In the genomic region with DNA sequence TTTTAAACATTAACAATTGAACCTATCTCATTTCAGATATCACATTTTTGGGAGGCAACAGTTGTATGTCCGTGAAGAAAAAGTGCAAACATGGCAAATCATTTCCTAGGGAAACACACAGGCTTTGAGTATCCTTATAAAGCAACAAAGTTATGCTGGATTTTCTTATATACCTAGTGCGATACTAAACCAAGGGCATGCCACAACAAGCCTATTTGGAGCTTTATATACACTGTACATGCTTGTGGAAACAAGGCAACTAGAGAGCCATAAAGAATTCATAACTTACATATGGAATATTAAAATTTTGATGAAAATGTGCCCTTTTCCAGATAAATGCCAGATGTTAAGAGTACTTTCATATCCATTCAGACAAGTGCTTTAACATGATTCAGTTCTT, we compare ENCODE assay signal across 23 cellular contexts.
"Had no signal": no experiment of that assay in that cellular context is flagged by ENCODE, and none has a peak within 500 bp of the region (broad histone marks: within the 10 kb centered on the region; RNA-seq: fewer than 3 reads in every experiment).

No MANE protein-coding gene starts in this region.

- H3K36me3 ChIP-seq: heart right ventricle, pancreas, right atrium auricular region, transverse colon had no signal

- H3K4me1 ChIP-seq: pancreas, testis, transverse colon had no signal

- H3K27me3 ChIP-seq: heart right ventricle, pancreas, right atrium auricular region, testis, transverse colon had no signal

- FAIRE-seq: colon, pancreas had no signal

- H3K9me3 ChIP-seq: heart right ventricle, pancreas, right atrium auricular region, testis, transverse colon had no signal

- DNase-seq: activated B cell treated with CpG ODN at 0.5 μM for 24 hours; activated CD4-positive, alpha-beta T cell treated with anti-CD3 and anti-CD28 coated beads, Interleukin-2, amount 50 U/mL, for 1 hour; activated CD8-positive, alpha-beta T cell treated with anti-CD3 and anti-CD28 coated beads for 36 hours; activated gamma-delta T cell treated with Interleukin-2 at 50 U/mL for 16 hours; activated naive CD4-positive, alpha-beta T cell treated with anti-CD3 and anti-CD28 coated beads, Interleukin-2, amount 50 U/mL, for 16 hours; activated T-cell treated with anti-CD3 and anti-CD28 coated beads, Interleukin-2, amount 50 U/mL, for 4 hours; amygdala; dermis blood vessel endothelial cell; effector CD4-positive, alpha-beta T cell; erythroblast; foreskin fibroblast; heart right ventricle; left ventricle myocardium superior; midbrain; naive thymus-derived CD4-positive, alpha-beta T cell; pancreas; stimulated activated naive CD4-positive, alpha-beta T cell treated with Interleukin-2 at 50 U/mL for 16 hours; T-helper 2 cell; testis; transverse colon had no signal

- H3K27ac ChIP-seq: heart right ventricle, pancreas, right atrium auricular region, testis, transverse colon had no signal

- H3K36me3 Mint-ChIP-seq: naive thymus-derived CD4-positive, alpha-beta T cell had no signal

- H3K27ac Mint-ChIP-seq: activated B cell treated with CpG ODN at 0.5 μM for 24 hours; activated CD8-positive, alpha-beta T cell treated with anti-CD3 and anti-CD28 coated beads for 36 hours; activated T-helper 17 cell treated with anti-CD3 and anti-CD28 coated beads, Interleukin-2, amount 50 U/mL, for 72 hours; naive thymus-derived CD4-positive, alpha-beta T cell had no signal

- H3K4me3 ChIP-seq: heart right ventricle, pancreas, right atrium auricular region, testis, transverse colon had no signal

- H3K4me3 Mint-ChIP-seq: activated B cell treated with CpG ODN at 0.5 μM for 24 hours; activated CD8-positive, alpha-beta T cell treated with anti-CD3 and anti-CD28 coated beads for 36 hours; activated T-cell treated with anti-CD3 and anti-CD28 coated beads, Interleukin-2, amount 50 U/mL, for 4 hours; activated T-helper 17 cell treated with anti-CD3 and anti-CD28 coated beads, Interleukin-2, amount 50 U/mL, for 72 hours; naive thymus-derived CD4-positive, alpha-beta T cell had no signal

- ATAC-seq: activated CD8-positive, alpha-beta T cell treated with anti-CD3 and anti-CD28 coated beads for 36 hours; activated T-cell treated with anti-CD3 and anti-CD28 coated beads, Interleukin-2, amount 50 U/mL, for 4 hours; activated T-helper 17 cell treated with anti-CD3 and anti-CD28 coated beads, Interleukin-2, amount 50 U/mL, for 72 hours; heart right ventricle; left ventricle myocardium superior; naive thymus-derived CD4-positive, alpha-beta T cell; pancreas had no signal

- H3K9me3 Mint-ChIP-seq: activated B cell treated with CpG ODN at 0.5 μM for 24 hours; activated CD8-positive, alpha-beta T cell treated with anti-CD3 and anti-CD28 coated beads for 36 hours; activated T-cell treated with anti-CD3 and anti-CD28 coated beads, Interleukin-2, amount 50 U/mL, for 4 hours; activated T-helper 17 cell treated with anti-CD3 and anti-CD28 coated beads, Interleukin-2, amount 50 U/mL, for 72 hours had no signal

- H3K4me1 Mint-ChIP-seq: activated B cell treated with CpG ODN at 0.5 μM for 24 hours; activated T-helper 17 cell treated with anti-CD3 and anti-CD28 coated beads, Interleukin-2, amount 50 U/mL, for 72 hours had no signal

- H3K27me3 Mint-ChIP-seq: activated CD8-positive, alpha-beta T cell treated with anti-CD3 and anti-CD28 coated beads for 36 hours; activated T-helper 17 cell treated with anti-CD3 and anti-CD28 coated beads, Interleukin-2, amount 50 U/mL, for 72 hours had no signal
